8 cellular contexts compared by ENCODE assay signal in genomic region chr2:119760237-119760807, GRCh38. TPM values are rescaled to one million over a fixed set of nuclear protein-coding genes. Genes with fewer than 3 reads are reported as not detected.
DNase-seq lines count a peak whose midpoint lies in the region; ATAC-seq and TF ChIP-seq lines count a peak whose summit lies in the region.

No MANE protein-coding gene starts in this region.

- POLR2A ChIA-PET in SK-N-SH (lab: Yijun Ruan, JAX): no interaction called here

- peaks cover 52% of the 10 kb centered on the region for H3K79me2 ChIP-seq in SK-N-SH (ENCODE audit: insufficient read depth)
- peaks cover 48% of the 10 kb centered on the region for H3K79me2 ChIP-seq in neural cell (replicated peaks; ENCODE audit: insufficient read depth, low read length)

- H3K4me3 ChIP-seq in SK-N-SH (ENCODE audit: low read depth in 2 of 2, low read length in 1 of 2) (peak overlapping the region; percentile 92 to 95), endodermal cell (ENCODE audit: low read length) (peak overlapping the region; percentile 92), neural cell (ENCODE audit: low read length) (peak overlapping the region; percentile 84)

- no peak for TF ChIP-seq EP300 in SK-N-SH (IDR thresholded peaks at IDR 0.05; ENCODE audit: borderline replicate concordance in 1 of 2, low read depth in 1 of 2, low read length in 1 of 2)
- TF ChIP-seq EP300 in neural cell (conservative IDR thresholded peaks at IDR 0.05; ENCODE audit: poor library complexity, severe bottlenecking): no peak

- peak; percentile 21 for ATAC-seq in HG03064 (IDR thresholded peaks at IDR 0.05; ENCODE audit: low read depth, unreplicated experiment)

- 2% methylated on average over 31 of the region's 36 CpGs for WGBS in SK-N-SH (ENCODE audit: low lambda C conversion rate)
- WGBS in endodermal cell (ENCODE audit: insufficient coverage in 1 of 2, insufficient read length in 1 of 2), 2 experiments: 0% methylated on average over 33 of the region's 36 CpGs; no CpG with 5 or more reads in 1 of the 2 experiments

- H3K4me2 ChIP-seq in SK-N-SH (peak overlapping the region; percentile 91), neural cell (ENCODE audit: low read length) (peak overlapping the region; percentile 69)

- peaks cover 25% of the 10 kb centered on the region for H3K4me1 Mint-ChIP-seq in endodermal cell

- H3K9me3 Mint-ChIP-seq in endodermal cell: no peaks in the 10 kb centered on the region

- H3K4me3 Mint-ChIP-seq in endodermal cell: peak overlapping the region; percentile 90

- H3K27ac ChIP-seq in SK-N-SH (ENCODE audit: low read depth in 2 of 2, low read length in 1 of 2) (peak overlapping the region; percentile 82 to 99), endodermal cell (ENCODE audit: low read depth, low read length) (peak overlapping the region; percentile 95), neural cell (ENCODE audit: low read length) (peak overlapping the region; percentile 86)

- TF ChIP-seq RAD21 in SK-N-SH (IDR thresholded peaks at IDR 0.05; ENCODE audit: low read length) (no peak), neural cell (conservative IDR thresholded peaks at IDR 0.05) (peak; percentile 28)

- H4K20me1 ChIP-seq in SK-N-SH (ENCODE audit: insufficient read depth): peaks cover 7% of the 10 kb centered on the region; the same call in 1 of the 2 replicates
- no peaks in the 10 kb centered on the region for H4K20me1 ChIP-seq in neural cell (ENCODE audit: insufficient read depth)

- in situ Hi-C loops in ACHN (cut with HindIII; ENCODE audit: low pct_ligation_motif_present, low pct_unique_long_range_greater_than_20kb, low sequenced_read_pairs): no loop called here

- H3K27me3 ChIP-seq in SK-N-SH (ENCODE audit: insufficient read depth): no peaks in the 10 kb centered on the region
- no peaks in the 10 kb centered on the region for H3K27me3 ChIP-seq in endodermal cell (ENCODE audit: control insufficient read depth, insufficient read depth, low read length, poor library complexity, severe bottlenecking)
- no peaks in the 10 kb centered on the region for H3K27me3 ChIP-seq in neural cell (ENCODE audit: insufficient read depth, low read depth, low read length)

- peak overlapping the region; percentile 83 for H3K9ac ChIP-seq in SK-N-SH
- peak overlapping the region; percentile 89 for H3K9ac ChIP-seq in endodermal cell (ENCODE audit: extremely low read depth, low read length, poor library complexity, severe bottlenecking)
- H3K9ac ChIP-seq in neural cell (ENCODE audit: low read length): peak overlapping the region; percentile 88

- H3K9me3 ChIP-seq in SK-N-SH: no peaks in the 10 kb centered on the region
- no peaks in the 10 kb centered on the region for H3K9me3 ChIP-seq in endodermal cell (ENCODE audit: control insufficient read depth, low read length)
- no peaks in the 10 kb centered on the region for H3K9me3 ChIP-seq in neural cell (ENCODE audit: low read length)

- peak overlapping the region; percentile 97 for H3K27ac Mint-ChIP-seq in endodermal cell

- H3K4me1 ChIP-seq in SK-N-SH (ENCODE audit: control insufficient read depth in 1 of 2, insufficient read depth in 2 of 2, low read depth in 1 of 2, low read length in 1 of 2): peaks cover 6% of the 10 kb centered on the region in 2 experiments
- no peaks in the 10 kb centered on the region for H3K4me1 ChIP-seq in endodermal cell (ENCODE audit: control insufficient read depth, insufficient read depth, low read length)

- CTCF ChIA-PET in SK-N-SH (lab: Yijun Ruan, JAX): interaction anchor here (0.7 to 2.3 kb wide), 8 partner anchors 10 to 553 kb away, joined by 3 to 11 read pairs (median 3); no protein-coding TSS in a partner anchor

- H3K9me2 ChIP-seq in SK-N-SH: no peaks in the 10 kb centered on the region
- no peaks in the 10 kb centered on the region for H3K9me2 ChIP-seq in neural cell (ENCODE audit: insufficient read depth, low read length)

- H3K36me3 ChIP-seq in SK-N-SH (replicated peaks in 1 of 2; ENCODE audit: control insufficient read depth in 1 of 2, insufficient read depth in 2 of 2, low read length in 1 of 2): no peaks in the 10 kb centered on the region
- no peaks in the 10 kb centered on the region for H3K36me3 ChIP-seq in endodermal cell (ENCODE audit: control insufficient read depth, insufficient read depth, low read length)
- no peaks in the 10 kb centered on the region for H3K36me3 ChIP-seq in neural cell (ENCODE audit: insufficient read depth, low read length)

- TF ChIP-seq CTCF in SK-N-SH (IDR thresholded peaks at IDR 0.05): no peak
- no peak for TF ChIP-seq CTCF in endodermal cell (conservative IDR thresholded peaks at IDR 0.05)
- no peak for TF ChIP-seq CTCF in neural cell (IDR thresholded peaks at IDR 0.05; ENCODE audit: poor library complexity, severe bottlenecking)

- peaks cover 2% of the 10 kb centered on the region for H3K27me3 Mint-ChIP-seq in endodermal cell (ENCODE audit: insufficient read depth)

- no peaks in the 10 kb centered on the region for H3K36me3 Mint-ChIP-seq in endodermal cell (ENCODE audit: low read depth)

- peak; percentile 48 for DNase-seq in stimulated activated CD4-positive, alpha-beta T cell treated with anti-CD3 and anti-CD28 coated beads, Interleukin-15, amount 100 ng/mL, for 24 hours
- DNase-seq in stimulated activated CD4-positive, alpha-beta T cell treated with anti-CD3 and anti-CD28 coated beads, Interleukin-4, amount 100 ng/mL, for 1 hour: no peak
- DNase-seq in SK-N-SH (no peak), endodermal cell (peak; percentile 83), dedifferentiated amniotic fluid mesenchymal stem cell (ENCODE audit: extremely low spot score) (no peak), ACHN (no peak)

- H2AFZ ChIP-seq in SK-N-SH (ENCODE audit: low read depth) (peak overlapping the region; percentile 84; the same call in 1 of the 2 replicates), neural cell (ENCODE audit: low read depth, low read length) (peak overlapping the region; percentile 40)

- H3F3A ChIP-seq in SK-N-SH (replicated peaks; ENCODE audit: insufficient read depth): peaks cover 13% of the 10 kb centered on the region
- no peaks in the 10 kb centered on the region for H3F3A ChIP-seq in neural cell (ENCODE audit: insufficient read depth, low read length, poor library complexity, severe bottlenecking)

TF ChIP-seq in SK-N-SH, 30 proteins besides CTCF, POLR2A, EP300 and RAD21:
- no peak for TF ChIP-seq JUND (IDR thresholded peaks at IDR 0.05)

TF ChIP-seq in neural cell, 6 proteins besides CTCF, POLR2A, EP300 and RAD21:
- TF ChIP-seq MXI1 (conservative IDR thresholded peaks at IDR 0.05; ENCODE audit: poor library complexity, severe bottlenecking) (peak; percentile 34), REST (IDR thresholded peaks at IDR 0.05; ENCODE audit: borderline replicate concordance) (no peak), SMC3 (conservative IDR thresholded peaks at IDR 0.05; ENCODE audit: poor library complexity) (no peak), TAF1 (IDR thresholded peaks at IDR 0.05; ENCODE audit: low read depth) (no peak)

RNA-seq across cellular contexts. Expression of gene PTPN4, which starts 0.6 kb away (rescaled TPM):
- 6.2 and 8.4 TPM in 2 replicates for polyA plus RNA-seq in SK-N-SH (2012; rRNA removed)
- polyA plus RNA-seq in SK-N-SH (2012; cell fraction: cytosol; rRNA removed): 5.9 and 8.2 TPM in 2 replicates
- polyA plus RNA-seq in SK-N-SH (2012; cell fraction: nucleus; rRNA removed): 11.8 and 21.2 TPM in 2 replicates
- total RNA-seq in endodermal cell: 10 to 100 TPM; 52.6 to 69.8 TPM
- polyA plus RNA-seq in endodermal cell (2013, experiment 1 of 2): 36.4 TPM
- 22.5 TPM for polyA plus RNA-seq in endodermal cell (2013, experiment 2 of 2)
- polyA plus RNA-seq in neural cell: 14.2 and 22.0 TPM in 2 replicates
- 93.2 and 109 TPM in 2 replicates for polyA minus RNA-seq in neural cell

Comparison
In these comparisons a context has a peak if more than half of its experiments do, and no peak if none do; other contexts are left out.
1. DNase-seq: peak in stimulated activated CD4-positive, alpha-beta T cell treated with anti-CD3 and anti-CD28 coated beads, Interleukin-15, amount 100 ng/mL, for 24 hours (single experiment) and endodermal cell (single experiment); none in stimulated activated CD4-positive, alpha-beta T cell treated with anti-CD3 and anti-CD28 coated beads, Interleukin-4, amount 100 ng/mL, for 1 hour (single experiment), SK-N-SH (single experiment), dedifferentiated amniotic fluid mesenchymal stem cell (single experiment) and ACHN (single experiment).
2. Peak in every context shown above with its lines, with median percentiles within 50 percentile points of each other: H3K27ac ChIP-seq, H3K4me3 ChIP-seq and H3K9ac ChIP-seq.